Comparison of ENCODE assay signal across 9 cellular contexts in genomic region chr2:241036397-241036963, GRCh38. TPM values are rescaled to one million over a fixed set of nuclear protein-coding genes. Genes with fewer than 3 reads are reported as not detected.
A peak's percentile ranks its signal among the peaks of the same experiment; 100 is the strongest.
DNase-seq lines count a peak whose midpoint lies in the region; ATAC-seq, FAIRE-seq and TF ChIP-seq lines count a peak whose summit lies in the region.
"Had no signal": no experiment of that assay in that cellular context is flagged by ENCODE, and none has a peak within 500 bp of the region (broad histone marks: within the 10 kb centered on the region; RNA-seq: fewer than 3 reads in every experiment).

No MANE protein-coding gene starts in this region.

- H3K27ac ChIP-seq in HUES6 (ENCODE audit: low read depth, low read length) (no peak overlapping the region), gastroesophageal sphincter (no peak overlapping the region), small intestine (ENCODE audit: low read depth in 1 of 2, low read length in 1 of 2) (no peak overlapping the region)
- H3K27ac ChIP-seq: ascending aorta had no signal

- no peak for TF ChIP-seq EP300 in gastroesophageal sphincter (IDR thresholded peaks at IDR 0.05)

- no peak overlapping the region for H3K9ac ChIP-seq in HUES6 (ENCODE audit: low read length)

- no peak for TF ChIP-seq POLR2A in gastroesophageal sphincter (IDR thresholded peaks at IDR 0.05)

- H3K4me3 ChIP-seq in HUES6 (ENCODE audit: low read depth, low read length) (peak overlapping the region; percentile 66), gastroesophageal sphincter (peak overlapping the region; percentile 3 to 42), small intestine (ENCODE audit: low read depth in 1 of 2, low read length in 2 of 2) (peak overlapping the region; percentile 10 to 47)

- H3K36me3 ChIP-seq in HUES6 (ENCODE audit: control insufficient read depth, insufficient read depth, low read length) (no peaks in the 10 kb centered on the region), gastroesophageal sphincter (peaks cover 0 to 60% of the 10 kb centered on the region in 2 donors), small intestine (ENCODE audit: control insufficient read depth in 2 of 2, insufficient read depth in 2 of 2, low read length in 2 of 2) (no peaks in the 10 kb centered on the region)

- peak; percentile 38 for DNase-seq in NCI-H510A treated with DMSO at 0.1 percent for 48 hours (lab: John Stamatoyannopoulos, UW)
- no peak for DNase-seq in NCI-H510A (lab: John Stamatoyannopoulos, UW)
- DNase-seq in activated CD8-positive, alpha-beta memory T cell treated with anti-CD3 and anti-CD28 coated beads, Interleukin-2, amount 50 U/mL, for 1 hour (ENCODE audit: extremely low read depth) = peak; percentile 75
- peak; percentile 13 for DNase-seq in small intestine
- no peak for DNase-seq in mucosa of gallbladder (ENCODE audit: low spot score)
- no peak for DNase-seq in SW 1271 (lab: John Stamatoyannopoulos, UW)

- H3K4me1 ChIP-seq in HUES6 (ENCODE audit: control insufficient read depth, insufficient read depth, low read length) (peaks cover 11% of the 10 kb centered on the region), gastroesophageal sphincter (peaks cover 0 to 20% (median 8%) of the 10 kb centered on the region in 3 donors), small intestine (ENCODE audit: control insufficient read depth in 2 of 2, insufficient read depth in 1 of 2, low read depth in 1 of 2, low read length in 1 of 2) (no peaks in the 10 kb centered on the region)

- FAIRE-seq in small intestine (lab: Jason Lieb, UNC) = no peak

- ATAC-seq in gastroesophageal sphincter = peak; percentile 12

- no peak for TF ChIP-seq CTCF in gastroesophageal sphincter (IDR thresholded peaks at IDR 0.05)

- H3K9me3 ChIP-seq in HUES6 (ENCODE audit: control insufficient read depth, insufficient read depth, low read depth, low read length) = no peaks in the 10 kb centered on the region
- no peaks in the 10 kb centered on the region for H3K9me3 ChIP-seq in gastroesophageal sphincter
- H3K9me3 ChIP-seq in small intestine (ENCODE audit: control insufficient read depth, low read depth) = no peaks in the 10 kb centered on the region
- H3K9me3 ChIP-seq: ascending aorta had no signal

- no CpG with 5 or more reads among the region's 36 CpGs for WGBS in gastroesophageal sphincter (ENCODE audit: low coverage in 1 of 2), 2 donors
- WGBS in small intestine, 3 donors = 12 to 30% (median 14%) methylated on average over 33 to 36 of the region's 36 CpGs

- H3K27me3 ChIP-seq in HUES6 (ENCODE audit: control insufficient read depth, insufficient read depth, low read length) (peaks cover 57% of the 10 kb centered on the region), gastroesophageal sphincter (peaks cover 29% of the 10 kb centered on the region), small intestine (ENCODE audit: control insufficient read depth in 2 of 2, insufficient read depth in 2 of 2, low read length in 2 of 2) (no peaks in the 10 kb centered on the region)
- H3K27me3 ChIP-seq: ascending aorta had no signal

RNA-seq across cellular contexts. Expression of gene SNED1, which starts 38.1 kb away (rescaled TPM):
- total RNA-seq in gastroesophageal sphincter (10 to 100 TPM in 2 of 4 donors, 1 to 10 TPM in 2; 8.3 to 29.9 (median 14.6) TPM), mucosa of gallbladder (40.9 TPM)
- 1 to 10 TPM in 2 of 3 donors, under 1 TPM in 1; 0.45 to 5.7 (median 1.1) TPM for polyA plus RNA-seq in small intestine

Comparison
In these comparisons a context has a peak if more than half of its experiments do, and no peak if none do; other contexts are left out.
1. DNase-seq: peak in NCI-H510A treated with DMSO at 0.1 percent for 48 hours (single experiment), activated CD8-positive, alpha-beta memory T cell treated with anti-CD3 and anti-CD28 coated beads, Interleukin-2, amount 50 U/mL, for 1 hour (single experiment) and small intestine (single experiment); none in NCI-H510A (single experiment), mucosa of gallbladder (single experiment) and SW 1271 (0 of 2).
2. Peak in every context shown above with its lines, with median percentiles within 50 percentile points of each other: H3K4me3 ChIP-seq.